18 cellular contexts compared by ENCODE assay signal in genomic region chr4:73919691-73920090, GRCh38. TPM values are rescaled to one million over a fixed set of nuclear protein-coding genes. Genes with fewer than 3 reads are reported as not detected.
"Had no signal": no experiment of that assay in that cellular context is flagged by ENCODE, and none has a peak within 500 bp of the region (broad histone marks: within the 10 kb centered on the region; RNA-seq: fewer than 3 reads in every experiment).

No MANE protein-coding gene starts in this region.

- H3K4me3 ChIP-seq: transverse colon had no signal

- H3K9me3 Mint-ChIP-seq: brain, memory B cell had no signal

- H3K27me3 Mint-ChIP-seq: central memory CD8-positive, alpha-beta T cell; memory B cell had no signal

- H3K27ac Mint-ChIP-seq: brain, memory B cell, natural killer cell had no signal

- DNase-seq: activated CD4-positive, alpha-beta T cell treated with anti-CD3 and anti-CD28 coated beads, Interleukin-2, amount 50 U/mL, for 48 hours; activated naive CD4-positive, alpha-beta T cell treated with anti-CD3 and anti-CD28 coated beads, Interleukin-2, amount 50 U/mL, for 16 hours; effector CD8-positive, alpha-beta T cell; natural killer cell; right cardiac atrium; small intestine; stimulated activated CD4-positive, alpha-beta T cell treated with anti-CD3 and anti-CD28 coated beads, Interleukin-4, amount 100 ng/mL, for 4 hours; stimulated activated CD8-positive, alpha-beta memory T cell treated with anti-CD3 and anti-CD28 coated beads, Interleukin-4, amount 100 ng/mL, for 48 hours; stimulated activated naive CD4-positive, alpha-beta T cell treated with Interleukin-2 at 50 U/mL for 16 hours; substantia nigra; transverse colon had no signal

- H3K36me3 Mint-ChIP-seq: brain, memory B cell, natural killer cell had no signal

- ATAC-seq: foreskin keratinocyte, left lobe of liver, natural killer cell, right cardiac atrium had no signal

- H3K27me3 ChIP-seq: foreskin keratinocyte, transverse colon had no signal

- H3K27ac ChIP-seq: foreskin keratinocyte, transverse colon had no signal

- H3K4me3 Mint-ChIP-seq: brain; central memory CD8-positive, alpha-beta T cell; memory B cell; natural killer cell had no signal

- H3K4me1 Mint-ChIP-seq: brain; central memory CD8-positive, alpha-beta T cell; memory B cell; natural killer cell had no signal

- H3K36me3 ChIP-seq: transverse colon had no signal

- H3K9me3 ChIP-seq: transverse colon had no signal

- FAIRE-seq: endothelial cell of umbilical vein, small intestine had no signal

RNA-seq across cellular contexts. Expression of gene CXCL1, which starts 50.5 kb away (rescaled TPM):
- total RNA-seq: T-helper 1 cell treated with Interleukin-12 subunit alpha and Interleukin-12 subunit beta and Interleukin-4 antibody, amounts not matched to agents 30 ng/mL and 1 ng/mL, for 36 hours had no signal
